26 cellular contexts compared by ENCODE assay signal in genomic region chr21:33246963-33247362, GRCh38. TPM values are rescaled to one million over a fixed set of nuclear protein-coding genes. Genes with fewer than 3 reads are reported as not detected.
DNase-seq lines count a peak whose midpoint lies in the region; ATAC-seq lines count a peak whose summit lies in the region.
"Had no signal": no experiment of that assay in that cellular context is flagged by ENCODE, and none has a peak within 500 bp of the region (broad histone marks: within the 10 kb centered on the region; RNA-seq: fewer than 3 reads in every experiment).

No MANE protein-coding gene starts in this region.

- peaks cover 68% of the 10 kb centered on the region for H3K4me1 Mint-ChIP-seq in activated CD4-positive, alpha-beta T cell treated with anti-CD3 and anti-CD28 coated beads, Interleukin-2, amount 10 ng/mL, durations not matched to agents 7 days and 5 days
- peaks cover 76 to 80% (median 79%) of the 10 kb centered on the region in 3 donors for H3K4me1 Mint-ChIP-seq in T-cell
- H3K4me1 Mint-ChIP-seq in effector memory CD8-positive, alpha-beta T cell (ENCODE audit: low read depth in 2 of 2) = peaks cover 30 to 44% of the 10 kb centered on the region in 2 donors
- H3K4me1 Mint-ChIP-seq: GM23338 had no signal

- H3K27me3 Mint-ChIP-seq in activated CD4-positive, alpha-beta T cell treated with anti-CD3 and anti-CD28 coated beads, Interleukin-2, amount 10 ng/mL, durations not matched to agents 7 days and 5 days = no peaks in the 10 kb centered on the region
- no peaks in the 10 kb centered on the region for H3K27me3 Mint-ChIP-seq in T-cell
- H3K27me3 Mint-ChIP-seq in effector memory CD8-positive, alpha-beta T cell = no peaks in the 10 kb centered on the region
- H3K27me3 Mint-ChIP-seq: B cell had no signal

- H3K36me3 ChIP-seq in BLaER1 treated with 17β-estradiol and CSF1 and Interleukin-3, amounts not matched to agents 10 nM and 100 nM = peaks cover 87 to 100% (median 97%) of the 10 kb centered on the region in 11 experiments

- POLR2A ChIA-PET in activated CD4-positive, alpha-beta T cell treated with anti-CD3 and anti-CD28 coated beads, Interleukin-2, amount 10 ng/mL, durations not matched to agents 7 days and 5 days (lab: Charles Lee) = interaction anchor here (0.6 kb wide), 1 partner anchor 234 kb away, joined by 3 read pairs; no protein-coding TSS in a partner anchor
- POLR2A ChIA-PET in T-cell (lab: Charles Lee) = interaction anchor here in 1 of 2 donors (0.5 kb wide), 1 partner anchor 36 kb away, joined by 3 read pairs; no protein-coding TSS in a partner anchor

- peaks cover 53 to 67% (median 61%) of the 10 kb centered on the region in 10 experiments for H3K4me1 ChIP-seq in BLaER1 treated with 17β-estradiol and CSF1 and Interleukin-3, amounts not matched to agents 10 nM and 100 nM
- H3K4me1 ChIP-seq: vagina had no signal

- H3K4me3 ChIP-seq in BLaER1 treated with 17β-estradiol and CSF1 and Interleukin-3, amounts not matched to agents 10 nM and 100 nM = peak overlapping the region in 1 of 10 experiments; percentile 9; a peak in 1 of 20 replicates
- H3K4me3 ChIP-seq: dorsolateral prefrontal cortex, GM23338, PC-9, smooth muscle cell, thoracic aorta, vagina had no signal

- H4K20me1 ChIP-seq in BLaER1 treated with 17β-estradiol and CSF1 and Interleukin-3, amounts not matched to agents 10 nM and 100 nM = peaks cover 0 to 22% (median 0%) of the 10 kb centered on the region in 11 experiments; a peak in 2 of 22 replicates

- H3K27me3 ChIP-seq in BLaER1 treated with 17β-estradiol and CSF1 and Interleukin-3, amounts not matched to agents 10 nM and 100 nM = no peaks in the 10 kb centered on the region
- H3K27me3 ChIP-seq: dorsolateral prefrontal cortex, vagina had no signal

- H3K27ac Mint-ChIP-seq in activated CD4-positive, alpha-beta T cell treated with anti-CD3 and anti-CD28 coated beads, Interleukin-2, amount 10 ng/mL, durations not matched to agents 7 days and 5 days = peak overlapping the region; percentile 70
- peak overlapping the region; percentile 89 to 98 for H3K27ac Mint-ChIP-seq in T-cell
- H3K27ac Mint-ChIP-seq in effector memory CD8-positive, alpha-beta T cell = peak overlapping the region; percentile 38 to 90
- H3K27ac Mint-ChIP-seq: GM23338 had no signal

- DNase-seq in activated CD4-positive, alpha-beta T cell treated with anti-CD3 and anti-CD28 coated beads, Interleukin-2, amount 10 ng/mL, durations not matched to agents 7 days and 5 days = no peak
- no peak for DNase-seq in activated CD4-positive, alpha-beta T cell treated with anti-CD3 and anti-CD28 coated beads for 1 hour
- DNase-seq in T-cell (no peak), midbrain (lab: John Stamatoyannopoulos, UW) (no peak), epidermal melanocyte (ENCODE audit: insufficient read length, low spot score) (no peak)
- no peak for DNase-seq in effector memory CD8-positive, alpha-beta T cell
- DNase-seq in effector CD4-positive, alpha-beta T cell = no peak
- DNase-seq: activated CD4-positive, alpha-beta T cell treated with anti-CD3 and anti-CD28 coated beads for 4 hours; activated CD8-positive, alpha-beta memory T cell treated with anti-CD3 and anti-CD28 coated beads, Interleukin-2, amount 50 U/mL, for 48 hours; dorsolateral prefrontal cortex; left colon; mesendoderm; NCI-H1436 treated with DMSO at 0.1 percent for 48 hours; NCI-H510A; PC-9; SHP77 treated with DMSO at 0.1 percent for 48 hours; stimulated activated CD4-positive, alpha-beta T cell treated with anti-CD3 and anti-CD28 coated beads, Interleukin-2, amount 100 ng/mL, for 24 hours had no signal

- H3K9ac ChIP-seq in BLaER1 treated with 17β-estradiol and CSF1 and Interleukin-3, amounts not matched to agents 10 nM and 100 nM = peak overlapping the region; percentile 30 to 69 (median 51); a peak in 17 of 22 replicates
- H3K9ac ChIP-seq: KMS-11 had no signal

- peaks cover 0 to 15% (median 7%) of the 10 kb centered on the region in 11 experiments; a peak in 10 of 22 replicates for H3K9me3 ChIP-seq in BLaER1 treated with 17β-estradiol and CSF1 and Interleukin-3, amounts not matched to agents 10 nM and 100 nM (replicated peaks in 1 of 11)
- H3K9me3 ChIP-seq: thoracic aorta, vagina had no signal

- peaks cover 86% of the 10 kb centered on the region for H3K36me3 Mint-ChIP-seq in activated CD4-positive, alpha-beta T cell treated with anti-CD3 and anti-CD28 coated beads, Interleukin-2, amount 10 ng/mL, durations not matched to agents 7 days and 5 days (ENCODE audit: low read depth)
- peaks cover 85% of the 10 kb centered on the region for H3K36me3 Mint-ChIP-seq in T-cell
- peaks cover 98% of the 10 kb centered on the region for H3K36me3 Mint-ChIP-seq in effector memory CD8-positive, alpha-beta T cell (ENCODE audit: insufficient read depth)

- H3K9me3 Mint-ChIP-seq in activated CD4-positive, alpha-beta T cell treated with anti-CD3 and anti-CD28 coated beads, Interleukin-2, amount 10 ng/mL, durations not matched to agents 7 days and 5 days = peaks cover 3% of the 10 kb centered on the region
- no peaks in the 10 kb centered on the region for H3K9me3 Mint-ChIP-seq in T-cell
- H3K9me3 Mint-ChIP-seq in effector memory CD8-positive, alpha-beta T cell = no peaks in the 10 kb centered on the region
- H3K9me3 Mint-ChIP-seq: activated naive CD4-positive, alpha-beta T cell treated with anti-CD3 and anti-CD28 coated beads, Interleukin-2, amount 50 U/mL, for 72 hours; GM23338; stimulated activated effector memory CD8-positive, alpha-beta T cell treated with anti-CD3 and anti-CD28 coated beads, Interleukin-12 subunit alpha, Interleukin-12 subunit beta, amount 100 ng/mL, for 72 hours had no signal

- ATAC-seq in T-cell (replicated peaks in 1 of 4) = peak; percentile 35 to 61 (median 50)
- ATAC-seq in effector memory CD8-positive, alpha-beta T cell (replicated peaks) = no peak
- ATAC-seq: activated naive CD4-positive, alpha-beta T cell treated with anti-CD3 and anti-CD28 coated beads, Interleukin-2, amount 50 U/mL, for 72 hours; GM23338; left colon; stimulated activated effector memory CD8-positive, alpha-beta T cell treated with anti-CD3 and anti-CD28 coated beads, Interleukin-12 subunit alpha, Interleukin-12 subunit beta, amount 100 ng/mL, for 72 hours had no signal

- H3K27ac ChIP-seq in BLaER1 treated with 17β-estradiol and CSF1 and Interleukin-3, amounts not matched to agents 10 nM and 100 nM = peak overlapping the region; percentile 67 to 93 (median 81)
- H3K27ac ChIP-seq: dorsolateral prefrontal cortex, KMS-11, PC-9, thoracic aorta, vagina had no signal

- H3K4me3 Mint-ChIP-seq in activated CD4-positive, alpha-beta T cell treated with anti-CD3 and anti-CD28 coated beads, Interleukin-2, amount 10 ng/mL, durations not matched to agents 7 days and 5 days = no peak overlapping the region
- peak overlapping the region in 1 of 3 donors; percentile 62 for H3K4me3 Mint-ChIP-seq in T-cell
- H3K4me3 Mint-ChIP-seq in effector memory CD8-positive, alpha-beta T cell = no peak overlapping the region
- H3K4me3 Mint-ChIP-seq: B cell; GM23338; stimulated activated effector memory CD8-positive, alpha-beta T cell treated with anti-CD3 and anti-CD28 coated beads, Interleukin-12 subunit alpha, Interleukin-12 subunit beta, amount 100 ng/mL, for 72 hours had no signal

- CTCF ChIA-PET in activated CD4-positive, alpha-beta T cell treated with anti-CD3 and anti-CD28 coated beads, Interleukin-2, amount 10 ng/mL, durations not matched to agents 7 days and 5 days (lab: Charles Lee) = interaction anchor here (0.7 kb wide), 1 partner anchor 41 kb away, joined by 3 read pairs; no protein-coding TSS in a partner anchor
- CTCF ChIA-PET in T-cell (lab: Charles Lee) = interaction anchor here in 1 of 2 donors (0.7 kb wide), 2 partner anchors 12 to 50 kb away, joined by 3 to 6 read pairs; no protein-coding TSS in a partner anchor

- peak overlapping the region; percentile 65 to 94 (median 81) for H3K4me2 ChIP-seq in BLaER1 treated with 17β-estradiol and CSF1 and Interleukin-3, amounts not matched to agents 10 nM and 100 nM
- H3K4me2 ChIP-seq: GM23338, KMS-11, PC-9, smooth muscle cell had no signal

RNA-seq across cellular contexts. Expression of gene IFNAR2, which starts 17.2 kb away (rescaled TPM):
- 10 to 100 TPM; 55.5 to 64.4 TPM for total RNA-seq in activated CD4-positive, alpha-beta T cell treated with anti-CD3 and anti-CD28 coated beads, Interleukin-2, amount 10 ng/mL, durations not matched to agents 7 days and 5 days
- total RNA-seq in T-cell = 10 to 100 TPM; 43.7 to 80.1 (median 71.6) TPM

RNA-seq across cellular contexts. Expression of gene IL10RB, which starts 19.2 kb away (rescaled TPM):
- total RNA-seq in activated CD4-positive, alpha-beta T cell treated with anti-CD3 and anti-CD28 coated beads, Interleukin-2, amount 10 ng/mL, durations not matched to agents 7 days and 5 days = 10 to 100 TPM; 41.0 to 42.9 TPM
- total RNA-seq in T-cell = 10 to 100 TPM; 19.5 to 29.6 (median 25.6) TPM
